11 cellular contexts compared by ENCODE assay signal in the genomic region with DNA sequence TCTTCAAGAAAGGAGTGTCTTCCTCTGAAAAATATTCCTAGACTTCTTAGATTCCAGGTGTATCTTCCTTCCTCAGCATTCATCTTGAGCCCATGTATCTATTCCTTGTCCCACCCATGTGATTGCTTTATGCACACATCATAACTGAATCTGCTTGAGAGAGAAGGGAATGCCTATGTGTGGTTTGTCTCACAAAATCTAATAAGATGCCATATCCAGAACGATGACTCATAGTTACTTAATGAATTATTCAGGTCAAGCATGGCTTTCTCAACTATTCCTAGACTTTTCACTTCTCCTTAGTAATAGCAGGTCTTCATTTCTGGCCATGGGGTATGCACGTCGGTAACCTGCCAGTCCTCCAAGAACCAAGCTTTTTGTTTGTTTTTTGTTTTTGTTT.
A peak's percentile ranks its signal among the peaks of the same experiment; 100 is the strongest.
DNase-seq lines count a peak whose midpoint lies in the region; ATAC-seq, FAIRE-seq and TF ChIP-seq lines count a peak whose summit lies in the region.
"Had no signal": no experiment of that assay in that cellular context is flagged by ENCODE, and none has a peak within 500 bp of the region (broad histone marks: within the 10 kb centered on the region; RNA-seq: fewer than 3 reads in every experiment).

No MANE protein-coding gene starts in this region.

- H3K4me3 ChIP-seq in astrocyte (ENCODE audit: insufficient read depth, low read depth, low read length) (no peak overlapping the region), stomach smooth muscle (ENCODE audit: low read length in 2 of 2) (no peak overlapping the region)

- ATAC-seq in GM21526 (IDR thresholded peaks at IDR 0.05; ENCODE audit: low FRiP score, unreplicated experiment) (peak; percentile 6), HG03521 (IDR thresholded peaks at IDR 0.05; ENCODE audit: unreplicated experiment) (no peak)
- ATAC-seq: activated CD8-positive, alpha-beta memory T cell treated with anti-CD3 and anti-CD28 coated beads, Interleukin-2, amount 10 ng/mL, durations not matched to agents 7 days and 5 days had no signal

- no peak overlapping the region for H3K4me3 Mint-ChIP-seq in astrocyte (ENCODE audit: unreplicated experiment)
- H3K4me3 Mint-ChIP-seq: activated CD8-positive, alpha-beta memory T cell treated with anti-CD3 and anti-CD28 coated beads, Interleukin-2, amount 10 ng/mL, durations not matched to agents 7 days and 5 days; dendritic cell treated with granulocyte-macrophage colony-stimulating factor and Interleukin-4, amounts not matched to agents 40 ng/mL and 50 ng/mL, for 4 days had no signal

- H3K4me1 ChIP-seq in astrocyte (ENCODE audit: insufficient read depth, low read length) (peaks cover 10% of the 10 kb centered on the region), stomach smooth muscle (ENCODE audit: control insufficient read depth, insufficient read depth, low read length) (peaks cover 61% of the 10 kb centered on the region)

- peaks cover 36% of the 10 kb centered on the region for H3K4me1 Mint-ChIP-seq in astrocyte (ENCODE audit: low read depth, unreplicated experiment)

- no peak for TF ChIP-seq CTCF in astrocyte (IDR thresholded peaks at IDR 0.05; ENCODE audit: insufficient read depth, low read depth, low read length)

- H2AFZ ChIP-seq in astrocyte (ENCODE audit: low read depth, low read length), result no peak overlapping the region

- peak; percentile 26 for FAIRE-seq in astrocyte (lab: Jason Lieb, UNC)

- no peaks in the 10 kb centered on the region for H3K27me3 Mint-ChIP-seq in astrocyte (ENCODE audit: low read depth, unreplicated experiment)
- H3K27me3 Mint-ChIP-seq: activated CD8-positive, alpha-beta memory T cell treated with anti-CD3 and anti-CD28 coated beads, Interleukin-2, amount 10 ng/mL, durations not matched to agents 7 days and 5 days had no signal

- peak overlapping the region; percentile 95 for H3K27ac Mint-ChIP-seq in astrocyte (ENCODE audit: unreplicated experiment)
- H3K27ac Mint-ChIP-seq: activated CD8-positive, alpha-beta memory T cell treated with anti-CD3 and anti-CD28 coated beads, Interleukin-2, amount 10 ng/mL, durations not matched to agents 7 days and 5 days; dendritic cell treated with granulocyte-macrophage colony-stimulating factor and Interleukin-4, amounts not matched to agents 40 ng/mL and 50 ng/mL, for 4 days had no signal

- DNase-seq in astrocyte (ENCODE audit: low read depth) (peak; percentile 78), iris pigment epithelial cell (ENCODE audit: low read depth) (peak; percentile 22), HuH-7 (ENCODE audit: low spot score) (no peak), SK-N-DZ (ENCODE audit: low spot score) (no peak)
- DNase-seq in stimulated activated CD4-positive, alpha-beta T cell treated with anti-CD3 and anti-CD28 coated beads, Interleukin-4, amount 100 ng/mL, for 4 hours, result no peak
- DNase-seq: activated CD8-positive, alpha-beta memory T cell treated with anti-CD3 and anti-CD28 coated beads, Interleukin-2, amount 10 ng/mL, durations not matched to agents 7 days and 5 days; NCI-H1105 had no signal

- no peaks in the 10 kb centered on the region for H4K20me1 ChIP-seq in astrocyte (ENCODE audit: insufficient read depth, low read length)

- H3K36me3 ChIP-seq in astrocyte (ENCODE audit: insufficient read depth, low read length), result no peaks in the 10 kb centered on the region
- peaks cover 0 to 8% of the 10 kb centered on the region in 2 donors for H3K36me3 ChIP-seq in stomach smooth muscle (ENCODE audit: control insufficient read depth in 2 of 2, insufficient read depth in 2 of 2, low read length in 2 of 2)

- peak overlapping the region; percentile 45 for H3K4me2 ChIP-seq in astrocyte (ENCODE audit: low read length)

- no peaks in the 10 kb centered on the region for H3K9me3 ChIP-seq in astrocyte (ENCODE audit: insufficient read depth, low read depth, low read length)
- H3K9me3 ChIP-seq in stomach smooth muscle (ENCODE audit: control insufficient read depth in 2 of 2, low read length in 2 of 2), result no peaks in the 10 kb centered on the region

- H3K27me3 ChIP-seq in astrocyte (ENCODE audit: insufficient read depth, low read length), result no peaks in the 10 kb centered on the region
- no peaks in the 10 kb centered on the region for H3K27me3 ChIP-seq in stomach smooth muscle (ENCODE audit: control insufficient read depth in 1 of 2, insufficient read depth in 2 of 2, low read length in 2 of 2)

- H3K79me2 ChIP-seq in astrocyte (ENCODE audit: insufficient read depth, low read length), result no peaks in the 10 kb centered on the region

- H3K9ac ChIP-seq in astrocyte (ENCODE audit: low read length), result no peak overlapping the region
- H3K9ac ChIP-seq in stomach smooth muscle (ENCODE audit: low read length in 2 of 2), result peak overlapping the region; percentile 25 to 62

- H3K27ac ChIP-seq in astrocyte (ENCODE audit: low read depth, low read length) (no peak overlapping the region), stomach smooth muscle (ENCODE audit: low read length) (peak overlapping the region; percentile 96)

- H3K36me3 Mint-ChIP-seq in astrocyte (ENCODE audit: low read depth, unreplicated experiment), result peaks cover 3% of the 10 kb centered on the region

- peaks cover 2% of the 10 kb centered on the region for H3K9me3 Mint-ChIP-seq in astrocyte (ENCODE audit: unreplicated experiment)

Comparison
In these comparisons a context has a peak if more than half of its experiments do, and no peak if none do; other contexts are left out.
1. DNase-seq: peak in astrocyte (single experiment) and iris pigment epithelial cell (single experiment); none in stimulated activated CD4-positive, alpha-beta T cell treated with anti-CD3 and anti-CD28 coated beads, Interleukin-4, amount 100 ng/mL, for 4 hours (0 of 2), HuH-7 (single experiment) and SK-N-DZ (single experiment).